ENCODE assay signal across 8 cellular contexts in the genomic region with DNA sequence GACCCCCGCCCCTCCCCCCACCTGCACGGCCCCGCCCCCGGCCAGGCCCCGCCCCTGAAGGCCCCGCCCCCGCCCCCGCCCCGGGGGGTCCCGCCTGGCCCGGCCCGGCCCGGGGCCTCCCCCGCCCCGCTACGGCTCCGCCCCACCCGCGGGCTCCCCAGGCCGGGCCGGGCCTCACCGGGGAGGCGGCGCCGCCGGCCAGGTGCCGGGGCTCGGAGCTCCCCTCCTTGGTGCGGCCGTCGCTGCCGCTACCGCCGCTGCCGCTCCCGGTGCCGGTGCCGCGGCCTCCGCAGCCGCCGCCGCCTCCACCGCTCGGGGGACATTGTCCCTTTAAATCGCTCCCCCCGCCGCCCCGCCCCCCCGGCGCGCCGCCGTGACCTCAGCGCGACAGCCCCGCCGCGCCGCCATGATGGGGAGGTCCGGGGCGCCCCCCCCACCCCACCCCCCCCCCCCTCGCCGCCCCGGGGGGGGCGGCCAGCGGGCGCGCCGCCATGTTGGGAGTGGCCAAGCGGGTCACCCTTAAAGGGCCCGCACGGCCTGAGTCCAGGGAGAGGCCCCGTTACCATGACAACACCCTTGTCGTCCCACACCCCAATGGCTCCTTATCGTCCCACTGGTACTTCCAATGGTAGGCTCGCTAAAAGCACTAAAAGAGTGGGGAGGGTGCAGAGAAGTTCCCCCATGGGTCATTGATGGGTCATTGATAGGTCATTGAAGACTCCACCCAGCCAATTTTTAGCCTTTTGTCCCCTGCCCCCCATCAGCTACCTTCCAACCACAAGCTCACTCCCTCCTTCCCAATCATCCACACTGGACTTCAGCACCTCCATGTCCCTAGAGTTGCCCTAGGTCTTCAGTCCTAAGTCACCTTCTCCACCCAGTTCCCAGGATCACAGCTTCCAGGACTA. TPM values are rescaled to one million over a fixed set of nuclear protein-coding genes. Genes with fewer than 3 reads are reported as not detected.
DNase-seq lines count a peak whose midpoint lies in the region; ATAC-seq and TF ChIP-seq lines count a peak whose summit lies in the region.

A gene with protein sequence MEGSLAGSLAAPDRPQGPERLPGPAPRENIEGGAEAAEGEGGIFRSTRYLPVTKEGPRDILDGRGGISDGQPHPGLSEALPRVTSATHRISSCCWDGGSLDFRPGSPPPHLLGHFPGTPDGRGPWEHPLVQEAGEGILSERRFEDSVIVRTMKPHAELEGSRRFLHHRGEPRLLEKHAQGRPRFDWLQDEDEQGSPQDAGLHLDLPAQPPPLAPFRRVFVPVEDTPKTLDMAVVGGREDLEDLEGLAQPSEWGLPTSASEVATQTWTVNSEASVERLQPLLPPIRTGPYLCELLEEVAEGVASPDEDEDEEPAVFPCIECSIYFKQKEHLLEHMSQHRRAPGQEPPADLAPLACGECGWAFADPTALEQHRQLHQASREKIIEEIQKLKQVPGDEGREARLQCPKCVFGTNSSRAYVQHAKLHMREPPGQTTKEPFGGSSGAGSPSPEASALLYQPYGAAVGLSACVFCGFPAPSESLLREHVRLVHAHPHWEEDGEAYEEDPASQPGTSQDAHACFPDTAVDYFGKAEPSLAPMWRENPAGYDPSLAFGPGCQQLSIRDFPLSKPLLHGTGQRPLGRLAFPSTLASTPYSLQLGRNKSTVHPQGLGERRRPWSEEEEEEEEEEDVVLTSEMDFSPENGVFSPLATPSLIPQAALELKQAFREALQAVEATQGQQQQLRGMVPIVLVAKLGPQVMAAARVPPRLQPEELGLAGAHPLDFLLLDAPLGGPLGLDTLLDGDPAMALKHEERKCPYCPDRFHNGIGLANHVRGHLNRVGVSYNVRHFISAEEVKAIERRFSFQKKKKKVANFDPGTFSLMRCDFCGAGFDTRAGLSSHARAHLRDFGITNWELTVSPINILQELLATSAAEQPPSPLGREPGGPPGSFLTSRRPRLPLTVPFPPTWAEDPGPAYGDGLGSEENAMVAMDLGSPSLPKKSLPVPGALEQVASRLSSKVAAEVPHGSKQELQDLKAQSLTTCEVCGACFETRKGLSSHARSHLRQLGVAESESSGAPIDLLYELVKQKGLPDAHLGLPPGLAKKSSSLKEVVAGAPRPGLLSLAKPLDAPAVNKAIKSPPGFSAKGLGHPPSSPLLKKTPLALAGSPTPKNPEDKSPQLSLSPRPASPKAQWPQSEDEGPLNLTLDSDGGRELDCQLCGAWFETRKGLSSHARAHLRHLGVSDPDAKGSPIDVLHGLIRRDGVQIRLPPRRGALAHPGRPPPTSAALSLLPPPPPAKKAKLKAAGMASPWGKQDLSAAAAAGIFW (N-terminal part only) (minus strand): TSS at position 337 of the 908 bp plus-strand sequence. CDS start 1,649 bp downstream, outside the sequence.

- no peaks in the 10 kb centered on the region for H3K9me3 ChIP-seq in Panc1 (ENCODE audit: control insufficient read depth, insufficient read depth, low read depth, low read length)
- H3K9me3 ChIP-seq in naive thymus-derived CD4-positive, alpha-beta T cell (ENCODE audit: control insufficient read depth in 2 of 3, low read length in 3 of 3) = no peaks in the 10 kb centered on the region

- H3K27me3 ChIP-seq in Panc1 (ENCODE audit: control insufficient read depth, insufficient read depth, low read length) = no peaks in the 10 kb centered on the region
- H3K27me3 ChIP-seq in naive thymus-derived CD4-positive, alpha-beta T cell (ENCODE audit: control insufficient read depth in 2 of 2, insufficient read depth in 2 of 2, low read length in 2 of 2) = no peaks in the 10 kb centered on the region

- H3K4me1 ChIP-seq in Panc1 (ENCODE audit: control insufficient read depth, insufficient read depth, low read length) = no peaks in the 10 kb centered on the region; the same call in 1 of the 2 replicates
- H3K4me1 ChIP-seq in naive thymus-derived CD4-positive, alpha-beta T cell (ENCODE audit: control insufficient read depth in 2 of 2, insufficient read depth in 2 of 2, low read length in 2 of 2) = peaks cover 0 to 5% of the 10 kb centered on the region in 2 donors

- peak within 1 kb of the TSS; percentile 86 for H3K4me3 Mint-ChIP-seq in activated T-helper 1 cell treated with anti-CD3 and anti-CD28 coated beads, Interleukin-12 subunit alpha, Interleukin-12 subunit beta, Interleukin-2, Interleukin-4 antibody, amounts not matched to agents 30 ng/mL and 10 ng/mL and 1 ng/mL, durations not matched to agents 14 hours and 24 hours and 36 hours
- H3K4me3 Mint-ChIP-seq in naive thymus-derived CD4-positive, alpha-beta T cell = peak within 1 kb of the TSS; percentile 62 to 86 (median 82)

- ATAC-seq in HG02798 (IDR thresholded peaks at IDR 0.05; ENCODE audit: poor library complexity, unreplicated experiment) = peak; percentile 59
- ATAC-seq in Panc1 = peak; percentile 80
- ATAC-seq in naive thymus-derived CD4-positive, alpha-beta T cell = peak; percentile 93

- H3K9me3 Mint-ChIP-seq in activated T-helper 1 cell treated with anti-CD3 and anti-CD28 coated beads, Interleukin-12 subunit alpha, Interleukin-12 subunit beta, Interleukin-2, Interleukin-4 antibody, amounts not matched to agents 30 ng/mL and 10 ng/mL and 1 ng/mL, durations not matched to agents 14 hours and 24 hours and 36 hours = no peaks in the 10 kb centered on the region
- peaks cover 0 to 3% (median 0%) of the 10 kb centered on the region in 11 donors for H3K9me3 Mint-ChIP-seq in naive thymus-derived CD4-positive, alpha-beta T cell

- DNase-seq in ELF-1 (ENCODE audit: low read depth, low spot score) = peak; percentile 42
- no peak for DNase-seq in Panc1 (ENCODE audit: low read depth, low spot score)
- peak; percentile 74 for DNase-seq in activated T-helper 1 cell treated with anti-CD3 and anti-CD28 coated beads, Interleukin-12 subunit alpha, Interleukin-12 subunit beta, Interleukin-2, Interleukin-4 antibody, amounts not matched to agents 30 ng/mL and 10 ng/mL and 1 ng/mL, durations not matched to agents 14 hours and 24 hours and 36 hours (ENCODE audit: low spot score)
- peak; percentile 40 for DNase-seq in fibroblast of mammary gland (ENCODE audit: low read depth)
- DNase-seq in naive thymus-derived CD4-positive, alpha-beta T cell = peak; percentile 74 to 92 (median 86)
- DNase-seq in stimulated activated CD8-positive, alpha-beta memory T cell treated with anti-CD3 and anti-CD28 coated beads, Interleukin-7, amount 100 ng/mL, for 48 hours (ENCODE audit: extremely low read depth in 1 of 2, low read depth in 1 of 2) = peak; percentile 66 to 67
- DNase-seq in NCI-H526 treated with DMSO at 0.1 percent for 48 hours (lab: John Stamatoyannopoulos, UW) = no peak

- H3K4me3 ChIP-seq in Panc1 (ENCODE audit: low read depth in 2 of 2, low read length in 2 of 2) (peak within 1 kb of the TSS; percentile 47 to 54), fibroblast of mammary gland (ENCODE audit: control insufficient read depth, low read depth, low read length) (peak within 1 kb of the TSS; percentile 48)
- peak within 1 kb of the TSS; percentile 35 for H3K4me3 ChIP-seq in naive thymus-derived CD4-positive, alpha-beta T cell (ENCODE audit: low read length)

- peaks cover 48% of the 10 kb centered on the region for H3K36me3 Mint-ChIP-seq in activated T-helper 1 cell treated with anti-CD3 and anti-CD28 coated beads, Interleukin-12 subunit alpha, Interleukin-12 subunit beta, Interleukin-2, Interleukin-4 antibody, amounts not matched to agents 30 ng/mL and 10 ng/mL and 1 ng/mL, durations not matched to agents 14 hours and 24 hours and 36 hours (ENCODE audit: low read depth)
- peaks cover 6 to 44% (median 15%) of the 10 kb centered on the region in 5 donors for H3K36me3 Mint-ChIP-seq in naive thymus-derived CD4-positive, alpha-beta T cell

- no peaks in the 10 kb centered on the region for H3K36me3 ChIP-seq in Panc1 (ENCODE audit: control insufficient read depth, insufficient read depth, low read length)
- peaks cover 10 to 38% (median 14%) of the 10 kb centered on the region in 3 experiments for H3K36me3 ChIP-seq in naive thymus-derived CD4-positive, alpha-beta T cell (ENCODE audit: control insufficient read depth in 2 of 3, insufficient read depth in 3 of 3, low read length in 3 of 3)

- BruUV-seq in Panc1 (replicated peaks; lab: Mats Ljungman, UMichigan) = no TSS peak

- POLR2A ChIA-PET in Panc1 (lab: Charles Lee) = interaction anchor here (0.6 kb wide), 1 partner anchor 1003 kb away, joined by 15 read pairs; no protein-coding TSS in a partner anchor
- POLR2A ChIA-PET in naive thymus-derived CD4-positive, alpha-beta T cell (lab: Charles Lee) = interaction anchor here (0.9 to 8.4 kb wide), 7 partner anchors 14 to 102 kb away, joined by 3 to 101 read pairs (median 4); a partner anchor contains a TSS

- 0 out of 2 replicates have a peak within 1 kb of the TSS, but pooled peaks have one; percentile 69 for H3K27ac ChIP-seq in Panc1 (ENCODE audit: low read length)
- peak within 1 kb of the TSS; percentile 72 for H3K27ac ChIP-seq in naive thymus-derived CD4-positive, alpha-beta T cell (ENCODE audit: low read depth, low read length)

- CTCF ChIA-PET in Panc1 (lab: Charles Lee) = no interaction called here
- CTCF ChIA-PET in naive thymus-derived CD4-positive, alpha-beta T cell (lab: Charles Lee) = interaction anchor here (1.3 to 2.2 kb wide), 2 partner anchors 14 to 106 kb away, joined by 4 to 7 read pairs; no protein-coding TSS in a partner anchor

- H3K27me3 Mint-ChIP-seq in activated T-helper 1 cell treated with anti-CD3 and anti-CD28 coated beads, Interleukin-12 subunit alpha, Interleukin-12 subunit beta, Interleukin-2, Interleukin-4 antibody, amounts not matched to agents 30 ng/mL and 10 ng/mL and 1 ng/mL, durations not matched to agents 14 hours and 24 hours and 36 hours (ENCODE audit: insufficient read depth) = peaks cover 3% of the 10 kb centered on the region
- H3K27me3 Mint-ChIP-seq in naive thymus-derived CD4-positive, alpha-beta T cell = no peaks in the 10 kb centered on the region

- peaks cover 32% of the 10 kb centered on the region for H3K4me1 Mint-ChIP-seq in activated T-helper 1 cell treated with anti-CD3 and anti-CD28 coated beads, Interleukin-12 subunit alpha, Interleukin-12 subunit beta, Interleukin-2, Interleukin-4 antibody, amounts not matched to agents 30 ng/mL and 10 ng/mL and 1 ng/mL, durations not matched to agents 14 hours and 24 hours and 36 hours (ENCODE audit: low read depth)
- H3K4me1 Mint-ChIP-seq in naive thymus-derived CD4-positive, alpha-beta T cell = peaks cover 5 to 32% (median 30%) of the 10 kb centered on the region in 7 donors

- TF ChIP-seq CTCF in Panc1 (IDR thresholded peaks at IDR 0.05) = no peak
- no peak for TF ChIP-seq CTCF in fibroblast of mammary gland (conservative IDR thresholded peaks at IDR 0.05; ENCODE audit: control insufficient read depth, insufficient read depth, low read depth, low read length)

- in situ Hi-C loops in Panc1 (cut with HindIII; ENCODE audit: low pct_unique_long_range_greater_than_20kb, low sequenced_read_pairs) = no loop called here

- H3K27ac Mint-ChIP-seq in activated T-helper 1 cell treated with anti-CD3 and anti-CD28 coated beads, Interleukin-12 subunit alpha, Interleukin-12 subunit beta, Interleukin-2, Interleukin-4 antibody, amounts not matched to agents 30 ng/mL and 10 ng/mL and 1 ng/mL, durations not matched to agents 14 hours and 24 hours and 36 hours = peak within 1 kb of the TSS; percentile 98
- peak within 1 kb of the TSS; percentile 80 to 96 (median 91) for H3K27ac Mint-ChIP-seq in naive thymus-derived CD4-positive, alpha-beta T cell

- intact Hi-C loops in Panc1 (cut with micrococcal nuclease; ENCODE audit: unreplicated experiment) = no loop called here
- intact Hi-C loops in activated T-helper 1 cell treated with anti-CD3 and anti-CD28 coated beads, Interleukin-12 subunit alpha, Interleukin-12 subunit beta, Interleukin-2, Interleukin-4 antibody, amounts not matched to agents 30 ng/mL and 10 ng/mL and 1 ng/mL, durations not matched to agents 14 hours and 24 hours and 36 hours (cut with micrococcal nuclease) = loop anchor here (1.0 kb wide), 4 partner anchors 13 to 70 kb away; no protein-coding TSS in a partner anchor
- intact Hi-C loops in naive thymus-derived CD4-positive, alpha-beta T cell (cut with micrococcal nuclease) = loop anchor here (1.0 to 2.0 kb wide), 4 partner anchors 13 to 31 kb away; no protein-coding TSS in a partner anchor

RNA-seq across cellular contexts. Expression of the gene that starts here (rescaled TPM):
- total RNA-seq in Panc1 (2021; ENCODE audit: unreplicated experiment) = 41.9 TPM
- polyA plus RNA-seq in Panc1 (2012; ENCODE audit: insufficient read length) = 35.3 TPM
- total RNA-seq in activated T-helper 1 cell treated with anti-CD3 and anti-CD28 coated beads, Interleukin-12 subunit alpha, Interleukin-12 subunit beta, Interleukin-2, Interleukin-4 antibody, amounts not matched to agents 30 ng/mL and 10 ng/mL and 1 ng/mL, durations not matched to agents 14 hours and 24 hours and 36 hours = 37.6 and 38.7 TPM in 2 replicates
- 10 to 100 TPM; 20.1 to 34.9 (median 24.8) TPM for total RNA-seq in naive thymus-derived CD4-positive, alpha-beta T cell
- polyA plus RNA-seq in naive thymus-derived CD4-positive, alpha-beta T cell = 1 to 10 TPM in 1 of 2 donors, under 1 TPM in 1; 0.91 to 1.6 TPM

Comparison
In these comparisons a context has a peak if more than half of its experiments do, and no peak if none do; other contexts are left out.
1. DNase-seq: peak in ELF-1 (single experiment), activated T-helper 1 cell treated with anti-CD3 and anti-CD28 coated beads, Interleukin-12 subunit alpha, Interleukin-12 subunit beta, Interleukin-2, Interleukin-4 antibody, amounts not matched to agents 30 ng/mL and 10 ng/mL and 1 ng/mL, durations not matched to agents 14 hours and 24 hours and 36 hours (single experiment), fibroblast of mammary gland (single experiment), naive thymus-derived CD4-positive, alpha-beta T cell (9 of 9) and stimulated activated CD8-positive, alpha-beta memory T cell treated with anti-CD3 and anti-CD28 coated beads, Interleukin-7, amount 100 ng/mL, for 48 hours (2 of 2); none in Panc1 (single experiment) and NCI-H526 treated with DMSO at 0.1 percent for 48 hours (single experiment).
2. Peak in every context shown above with its lines, with median percentiles within 50 percentile points of each other: ATAC-seq and H3K4me3 ChIP-seq.